Comparison of ENCODE assay signal across 14 cellular contexts in genomic region chr4:174461438-174462106, GRCh38.
DNase-seq lines count a peak whose midpoint lies in the region; ATAC-seq and TF ChIP-seq lines count a peak whose summit lies in the region.
"Had no signal": no experiment of that assay in that cellular context is flagged by ENCODE, and none has a peak within 500 bp of the region (broad histone marks: within the 10 kb centered on the region; RNA-seq: fewer than 3 reads in every experiment).

No MANE protein-coding gene starts in this region.

- intact Hi-C loops in MCF 10A (cut with micrococcal nuclease) = no loop called here
- intact Hi-C loops in breast epithelium (cut with DNase I; ENCODE audit: low total_unique reads) = no loop called here

- no peaks in the 10 kb centered on the region for H3K4me1 ChIP-seq in breast epithelium
- H3K4me1 ChIP-seq in fibroblast of lung (ENCODE audit: control insufficient read depth, extremely low read depth, insufficient read depth, low read length) = no peaks in the 10 kb centered on the region
- no peaks in the 10 kb centered on the region for H3K4me1 ChIP-seq in Karpas-422 (ENCODE audit: low read length)

- H4K20me1 ChIP-seq in fibroblast of lung (ENCODE audit: control insufficient read depth, extremely low read depth, insufficient read depth, low read length) = no peaks in the 10 kb centered on the region
- no peaks in the 10 kb centered on the region for H4K20me1 ChIP-seq in Karpas-422 (ENCODE audit: insufficient read depth, low read depth, low read length)

- no peak overlapping the region for H3K4me3 ChIP-seq in breast epithelium
- H3K4me3 ChIP-seq in fibroblast of lung (replicated peaks in 1 of 4; ENCODE audit: control extremely low read depth in 1 of 4, insufficient read depth in 1 of 4, low read depth in 3 of 4, low read length in 4 of 4) = no peak overlapping the region
- H3K4me3 ChIP-seq in Karpas-422 (ENCODE audit: low read length) = no peak overlapping the region

- DNase-seq in MCF 10A (ENCODE audit: unreplicated experiment) = peak; percentile 26
- DNase-seq in breast epithelium (ENCODE audit: low spot score in 2 of 2) = no peak
- DNase-seq in fibroblast of lung (ENCODE audit: low read depth in 2 of 2) = peak; percentile 5 to 11
- peak; percentile 28 for DNase-seq in mucosa of gallbladder (ENCODE audit: low spot score)
- no peak for DNase-seq in substantia nigra (lab: John Stamatoyannopoulos, UW)
- no peak for DNase-seq in Karpas-422
- DNase-seq in cerebellar cortex (ENCODE audit: low spot score) = no peak
- DNase-seq: activated B cell treated with CpG ODN at 0.5 μM for 24 hours; activated gamma-delta T cell treated with Interleukin-2 at 50 U/mL for 16 hours; CD4-positive, alpha-beta memory T cell; NCI-H187; T-helper 1 cell had no signal

- TF ChIP-seq POLR2A in breast epithelium (IDR thresholded peaks at IDR 0.05) = no peak

- no peak overlapping the region for H3K9ac ChIP-seq in fibroblast of lung (ENCODE audit: insufficient read depth, low read length)
- H3K9ac ChIP-seq in Karpas-422 (ENCODE audit: low read length) = no peak overlapping the region

- no peak overlapping the region for H3K27ac Mint-ChIP-seq in MCF 10A (ENCODE audit: low read depth, unreplicated experiment)
- H3K27ac Mint-ChIP-seq: activated B cell treated with CpG ODN at 0.5 μM for 24 hours; CD4-positive, alpha-beta memory T cell; stimulated activated naive CD8-positive, alpha-beta T cell treated with anti-CD3 and anti-CD28 coated beads, Interleukin-15, Interleukin-2, amounts not matched to agents 100 ng/mL and 50 ng/mL, for 24 hours had no signal

- CTCF ChIA-PET in MCF 10A (lab: Yijun Ruan, JAX) = interaction anchor here (0.8 to 0.9 kb wide), 2 partner anchors 10 to 186 kb away, joined by 3 read pairs; no protein-coding TSS in a partner anchor

- peaks cover 7% of the 10 kb centered on the region for H3K9me3 Mint-ChIP-seq in MCF 10A (ENCODE audit: unreplicated experiment)
- H3K9me3 Mint-ChIP-seq: stimulated activated naive CD8-positive, alpha-beta T cell treated with anti-CD3 and anti-CD28 coated beads, Interleukin-15, Interleukin-2, amounts not matched to agents 100 ng/mL and 50 ng/mL, for 24 hours had no signal

- no peaks in the 10 kb centered on the region for H3K36me3 Mint-ChIP-seq in MCF 10A (ENCODE audit: insufficient read depth, unreplicated experiment)
- H3K36me3 Mint-ChIP-seq: CD4-positive, alpha-beta memory T cell had no signal

- no peaks in the 10 kb centered on the region for H3K36me3 ChIP-seq in breast epithelium
- no peaks in the 10 kb centered on the region for H3K36me3 ChIP-seq in fibroblast of lung (ENCODE audit: control insufficient read depth, insufficient read depth, low read length)
- no peaks in the 10 kb centered on the region for H3K36me3 ChIP-seq in Karpas-422 (ENCODE audit: insufficient read depth, low read length)

- H3K27me3 ChIP-seq in breast epithelium (no peaks in the 10 kb centered on the region), fibroblast of lung (ENCODE audit: control insufficient read depth, insufficient read depth, low read length) (no peaks in the 10 kb centered on the region), Karpas-422 (ENCODE audit: low read length) (no peaks in the 10 kb centered on the region)

- no TSS peak for BruUV-seq in MCF 10A (replicated peaks; lab: Mats Ljungman, UMichigan)

- TF ChIP-seq CTCF in MCF 10A (IDR thresholded peaks at IDR 0.05; ENCODE audit: unreplicated experiment) (no peak), breast epithelium (IDR thresholded peaks at IDR 0.05) (no peak), fibroblast of lung (conservative IDR thresholded peaks at IDR 0.05 in 1 of 2, IDR thresholded peaks at IDR 0.05 in 1 of 2; ENCODE audit: low read depth in 1 of 2, low read length in 2 of 2) (no peak)

- POLR2A ChIA-PET in MCF 10A (lab: Yijun Ruan, JAX) = interaction anchor here (1.7 kb wide), 1 partner anchor 61 kb away, joined by 5 read pairs; the partner anchor contains the start of gene HPGD

- no peak overlapping the region for H3K4me3 Mint-ChIP-seq in MCF 10A (ENCODE audit: unreplicated experiment)
- H3K4me3 Mint-ChIP-seq: activated B cell treated with CpG ODN at 0.5 μM for 24 hours; CD4-positive, alpha-beta memory T cell; stimulated activated naive CD8-positive, alpha-beta T cell treated with anti-CD3 and anti-CD28 coated beads, Interleukin-15, Interleukin-2, amounts not matched to agents 100 ng/mL and 50 ng/mL, for 24 hours had no signal

- H3K4me1 Mint-ChIP-seq in MCF 10A (ENCODE audit: insufficient read depth, unreplicated experiment) = peaks cover 31% of the 10 kb centered on the region
- H3K4me1 Mint-ChIP-seq: activated B cell treated with CpG ODN at 0.5 μM for 24 hours; CD4-positive, alpha-beta memory T cell had no signal

- H3K27me3 Mint-ChIP-seq in MCF 10A (ENCODE audit: insufficient read depth, unreplicated experiment) = no peaks in the 10 kb centered on the region
- H3K27me3 Mint-ChIP-seq: activated B cell treated with CpG ODN at 0.5 μM for 24 hours; CD4-positive, alpha-beta memory T cell had no signal

- no peaks in the 10 kb centered on the region for H3K9me2 ChIP-seq in Karpas-422 (replicated peaks; ENCODE audit: insufficient read depth, low read length)

- H3K79me2 ChIP-seq in fibroblast of lung (ENCODE audit: control insufficient read depth, insufficient read depth, low read length) (no peaks in the 10 kb centered on the region), Karpas-422 (ENCODE audit: low read length) (no peaks in the 10 kb centered on the region)

- ATAC-seq in GM18909 (IDR thresholded peaks at IDR 0.05; ENCODE audit: poor library complexity, unreplicated experiment) = no peak

- H3K27ac ChIP-seq in breast epithelium = no peak overlapping the region
- H3K27ac ChIP-seq in fibroblast of lung (ENCODE audit: insufficient read depth, low read length) = no peak overlapping the region
- H3K27ac ChIP-seq in substantia nigra (ENCODE audit: low read depth, low read length, poor library complexity, severe bottlenecking) = no peak overlapping the region
- H3K27ac ChIP-seq in Karpas-422 (ENCODE audit: low read length) = no peak overlapping the region

- no peaks in the 10 kb centered on the region for H3K9me3 ChIP-seq in breast epithelium
- H3K9me3 ChIP-seq in fibroblast of lung (ENCODE audit: control insufficient read depth, insufficient read depth, low read depth, low read length) = no peaks in the 10 kb centered on the region
- H3K9me3 ChIP-seq in Karpas-422 (ENCODE audit: low read length) = no peaks in the 10 kb centered on the region

- H2AFZ ChIP-seq in fibroblast of lung (ENCODE audit: low read length) (no peak overlapping the region), Karpas-422 (ENCODE audit: low read length) (no peak overlapping the region)

- no peak overlapping the region for H3K4me2 ChIP-seq in fibroblast of lung (ENCODE audit: extremely low read depth, insufficient read depth, low read length)
- no peak overlapping the region for H3K4me2 ChIP-seq in Karpas-422 (ENCODE audit: low read depth, low read length, poor library complexity, severe bottlenecking)

Comparison
In these comparisons a context has a peak if more than half of its experiments do, and no peak if none do; other contexts are left out.
1. DNase-seq: peak in MCF 10A (single experiment), fibroblast of lung (2 of 2) and mucosa of gallbladder (single experiment); none in breast epithelium (0 of 2), substantia nigra (0 of 49), Karpas-422 (single experiment) and cerebellar cortex (single experiment).